ENCODE assay signal across 9 cellular contexts in genomic region chr1:6419397-6419802, GRCh38. TPM values are rescaled to one million over a fixed set of nuclear protein-coding genes. Genes with fewer than 3 reads are reported as not detected.
DNase-seq lines count a peak whose midpoint lies in the region; ATAC-seq and TF ChIP-seq lines count a peak whose summit lies in the region.
"Had no signal": no experiment of that assay in that cellular context is flagged by ENCODE, and none has a peak within 500 bp of the region (broad histone marks: within the 10 kb centered on the region; RNA-seq: fewer than 3 reads in every experiment).

No MANE protein-coding gene starts in this region.

- H3K79me2 ChIP-seq in H9 (ENCODE audit: insufficient read depth, low read length): no peaks in the 10 kb centered on the region

- peak overlapping the region; percentile 64; the same call in 1 of the 2 replicates for H3K9ac ChIP-seq in BLaER1
- no peak overlapping the region for H3K9ac ChIP-seq in H9 (ENCODE audit: extremely low read depth, insufficient read length, low read length)

- H3K27ac ChIP-seq in BLaER1 (no peak overlapping the region), H9 (ENCODE audit: insufficient read length, low read depth, low read length) (no peak overlapping the region)

- no peak overlapping the region for H2BK15ac ChIP-seq in H9 (ENCODE audit: low read depth, low read length)

- peaks cover 0 to 3% of the 10 kb centered on the region in 2 experiments; a peak in 2 of 5 replicates for H3K9me3 Mint-ChIP-seq in H9
- no peaks in the 10 kb centered on the region for H3K9me3 Mint-ChIP-seq in effector memory CD8-positive, alpha-beta T cell
- H3K9me3 Mint-ChIP-seq in nephron progenitor cell: no peaks in the 10 kb centered on the region
- H3K9me3 Mint-ChIP-seq: activated T-helper 17 cell treated with anti-CD3 and anti-CD28 coated beads, Interleukin-2, amount 50 U/mL, for 72 hours had no signal

- no peak overlapping the region for H2AFZ ChIP-seq in H9 (ENCODE audit: low read length)

- no peak overlapping the region for H2BK5ac ChIP-seq in H9 (ENCODE audit: insufficient read length, low read length)

- H2BK12ac ChIP-seq in H9 (ENCODE audit: insufficient read length, low read depth, low read length): no peak overlapping the region

- ATAC-seq in effector memory CD8-positive, alpha-beta T cell (replicated peaks): peak; percentile 3
- ATAC-seq in GM21717 (IDR thresholded peaks at IDR 0.05; ENCODE audit: unreplicated experiment): no peak
- ATAC-seq in sciatic nerve: no peak
- no peak for ATAC-seq in HG02981 (IDR thresholded peaks at IDR 0.05; ENCODE audit: unreplicated experiment)
- no peak for ATAC-seq in GM19397 (IDR thresholded peaks at IDR 0.05; ENCODE audit: unreplicated experiment)

- H2BK120ac ChIP-seq in H9 (ENCODE audit: low read depth, low read length, poor library complexity, severe bottlenecking): no peak overlapping the region

- no peak overlapping the region for H3K56ac ChIP-seq in H9 (ENCODE audit: insufficient read length, low read depth, low read length)

- H3K4me1 Mint-ChIP-seq in H9 (peaks cover 27 to 30% of the 10 kb centered on the region in 2 experiments), nephron progenitor cell (peaks cover 28% of the 10 kb centered on the region)
- H3K4me1 Mint-ChIP-seq in effector memory CD8-positive, alpha-beta T cell (ENCODE audit: low read depth in 2 of 2): peaks cover 10 to 17% of the 10 kb centered on the region in 2 donors

- H3K27me3 ChIP-seq in BLaER1 (peaks cover 92% of the 10 kb centered on the region), H9 (ENCODE audit: insufficient read depth, low read length) (peaks cover 71% of the 10 kb centered on the region)

- no peaks in the 10 kb centered on the region for H3K79me1 ChIP-seq in H9 (ENCODE audit: insufficient read depth, low read depth, low read length, poor library complexity, severe bottlenecking)

- TF ChIP-seq CTCF in H9 (conservative IDR thresholded peaks at IDR 0.05) (no peak), nephron progenitor cell (IDR thresholded peaks at IDR 0.05) (no peak)

- H3K4me2 ChIP-seq in BLaER1 (peak overlapping the region; percentile 99), H9 (ENCODE audit: insufficient read depth, insufficient read length, low read length) (peak overlapping the region; percentile 50)

- H3T11ph ChIP-seq in H9 (ENCODE audit: low read length): no peak overlapping the region

- no CpG with 5 or more reads among the region's 48 CpGs for WGBS in H9 (ENCODE audit: extremely low coverage, insufficient read length, low lambda C conversion rate)

- H3K36me3 Mint-ChIP-seq in H9 (ENCODE audit: insufficient read depth in 1 of 3, low read depth in 3 of 3) (no peaks in the 10 kb centered on the region), nephron progenitor cell (ENCODE audit: low read depth) (no peaks in the 10 kb centered on the region)
- H3K36me3 Mint-ChIP-seq in effector memory CD8-positive, alpha-beta T cell (ENCODE audit: insufficient read depth): peaks cover 6% of the 10 kb centered on the region

- H2AK5ac ChIP-seq in H9 (ENCODE audit: insufficient read length, low read length): no peak overlapping the region

- H3K4me3 ChIP-seq in BLaER1: peak overlapping the region; percentile 69

- peaks cover 65% of the 10 kb centered on the region for H3K4me1 ChIP-seq in BLaER1
- H3K4me1 ChIP-seq in H9 (ENCODE audit: insufficient read depth, low read length): peaks cover 3% of the 10 kb centered on the region; the same call in 1 of the 2 replicates

- H3K27me3 Mint-ChIP-seq in H9 (ENCODE audit: low read depth): peaks cover 97% of the 10 kb centered on the region
- peaks cover 61 to 92% of the 10 kb centered on the region in 2 donors for H3K27me3 Mint-ChIP-seq in effector memory CD8-positive, alpha-beta T cell
- H3K27me3 Mint-ChIP-seq in nephron progenitor cell (ENCODE audit: low read depth, poor library complexity): peaks cover 97% of the 10 kb centered on the region

- no peak overlapping the region for H3K18ac ChIP-seq in H9 (ENCODE audit: insufficient read length, low read depth, low read length)

- H3K4me3 Mint-ChIP-seq in H9 (peak overlapping the region; percentile 42 to 74; a peak in 4 of 5 replicates), nephron progenitor cell (peak overlapping the region; percentile 60)
- H3K4me3 Mint-ChIP-seq in effector memory CD8-positive, alpha-beta T cell: peak overlapping the region in 1 of 2 donors; percentile 73

- H3K9me3 ChIP-seq in BLaER1 (no peaks in the 10 kb centered on the region), H9 (ENCODE audit: control insufficient read depth, low read depth, low read length) (no peaks in the 10 kb centered on the region)

- H3K27ac Mint-ChIP-seq in H9 (no peak overlapping the region), nephron progenitor cell (no peak overlapping the region)
- no peak overlapping the region for H3K27ac Mint-ChIP-seq in effector memory CD8-positive, alpha-beta T cell
- H3K27ac Mint-ChIP-seq: activated T-helper 17 cell treated with anti-CD3 and anti-CD28 coated beads, Interleukin-2, amount 50 U/mL, for 72 hours had no signal

- H3K4ac ChIP-seq in H9 (ENCODE audit: low read depth, low read length): no peak overlapping the region

- H4K5ac ChIP-seq in H9 (ENCODE audit: insufficient read length, low read depth, low read length): no peak overlapping the region

- no peak overlapping the region for H2BK20ac ChIP-seq in H9 (ENCODE audit: low read depth, low read length, poor library complexity, severe bottlenecking)

- DNase-seq in H9: peak; percentile 72
- DNase-seq in effector memory CD8-positive, alpha-beta T cell: no peak
- DNase-seq in nephron progenitor cell: peak; percentile 50
- no peak for DNase-seq in sciatic nerve (ENCODE audit: low spot score)

- H3K14ac ChIP-seq in H9 (ENCODE audit: insufficient read depth, low read length): no peak overlapping the region

- H3K23me2 ChIP-seq in H9 (ENCODE audit: insufficient read length, low read depth, low read length, poor library complexity, severe bottlenecking): peaks cover 10% of the 10 kb centered on the region

- H4K91ac ChIP-seq in H9 (ENCODE audit: insufficient read length, low read depth, low read length): no peak overlapping the region

- intact Hi-C loops in sciatic nerve (cut with DNase I): no loop called here

- no peak overlapping the region for H3K23ac ChIP-seq in H9 (ENCODE audit: insufficient read length, low read depth, low read length)

- no peak overlapping the region for H4K8ac ChIP-seq in H9 (replicated peaks; ENCODE audit: insufficient read length, low read depth, low read length)

- no peaks in the 10 kb centered on the region for H3K36me3 ChIP-seq in BLaER1

- peaks cover 33% of the 10 kb centered on the region for H4K20me1 ChIP-seq in BLaER1
- no peaks in the 10 kb centered on the region for H4K20me1 ChIP-seq in H9 (ENCODE audit: control insufficient read depth, insufficient read depth, insufficient read length)

RNA-seq across cellular contexts. Expression of gene HES2, which starts 0.3 kb away (rescaled TPM):
- 0.81 and 1.2 TPM in 2 replicates for total RNA-seq in H9 (2021)
- total RNA-seq in sciatic nerve: not detected

RNA-seq across cellular contexts. Expression of gene ESPN, which starts 5.2 kb away (rescaled TPM):
- 53.1 and 59.3 TPM in 2 replicates for total RNA-seq in H9 (2021)
- total RNA-seq in sciatic nerve: 14.4 TPM

RNA-seq across cellular contexts. Expression of gene ACOT7, which starts 25.8 kb away (rescaled TPM):
- total RNA-seq in H9 (2021) (85.2 and 87.4 TPM in 2 replicates), sciatic nerve (11.9 TPM)

RNA-seq across cellular contexts. Expression of gene TNFRSF25, which starts 46.6 kb away (rescaled TPM):
- total RNA-seq in H9 (2021): 18.3 and 19.4 TPM in 2 replicates
- 52.0 TPM for total RNA-seq in sciatic nerve

Comparison
In these comparisons a context has a peak if more than half of its experiments do, and no peak if none do; other contexts are left out.
1. DNase-seq: peak in H9 (single experiment) and nephron progenitor cell (single experiment); none in effector memory CD8-positive, alpha-beta T cell (0 of 3) and sciatic nerve (single experiment).